10 cellular contexts compared by ENCODE assay signal in the genomic region with DNA sequence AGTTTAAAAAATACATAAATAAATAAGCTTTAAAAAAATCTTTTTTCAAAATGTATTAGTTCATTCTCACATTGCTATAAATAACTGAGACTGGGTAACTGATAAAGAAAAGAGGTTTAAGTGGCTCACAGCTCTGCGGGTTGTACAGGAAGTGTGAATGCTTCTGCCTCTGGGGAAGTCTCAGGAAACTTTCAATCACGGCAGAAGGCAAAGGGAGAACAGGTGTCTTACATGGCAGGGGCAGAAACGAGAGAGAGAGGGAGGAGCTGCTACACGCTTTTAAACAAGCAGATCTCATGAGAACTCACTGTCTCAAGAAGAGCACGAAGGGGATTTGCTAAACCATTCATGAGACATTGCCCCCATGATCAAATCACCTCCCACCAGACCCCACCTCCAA.
DNase-seq lines count a peak whose midpoint lies in the region; ATAC-seq lines count a peak whose summit lies in the region.
"Had no signal": no experiment of that assay in that cellular context is flagged by ENCODE, and none has a peak within 500 bp of the region (broad histone marks: within the 10 kb centered on the region; RNA-seq: fewer than 3 reads in every experiment).

No MANE protein-coding gene starts in this region.

- H3K27ac ChIP-seq in effector memory CD4-positive, alpha-beta T cell (ENCODE audit: insufficient read depth, low read length, poor library complexity, severe bottlenecking), result no peak overlapping the region

- H3K4me3 ChIP-seq in effector memory CD4-positive, alpha-beta T cell (ENCODE audit: insufficient read depth, low read depth, low read length, poor library complexity, severe bottlenecking), result no peak overlapping the region

- H3K9me3 ChIP-seq in effector memory CD4-positive, alpha-beta T cell (ENCODE audit: control insufficient read depth, low read length), result peaks cover 8% of the 10 kb centered on the region

- peak in 4 of 6 experiments; percentile 1 to 38 (median 14) for DNase-seq in stimulated activated naive CD4-positive, alpha-beta T cell (lab: John Stamatoyannopoulos, UW)
- no peak for DNase-seq in stimulated activated naive CD4-positive, alpha-beta T cell treated with Interleukin-2 at 50 U/mL for 16 hours (lab: John Stamatoyannopoulos, UW)
- peak; percentile 65 for DNase-seq in NAMALWA (ENCODE audit: low spot score)
- no peak for DNase-seq in effector memory CD4-positive, alpha-beta T cell
- DNase-seq in Right ventricle myocardium superior, result no peak
- DNase-seq in pons (ENCODE audit: low spot score), result no peak
- no peak for DNase-seq in NCI-H510A treated with DMSO at 0.1 percent for 48 hours (lab: John Stamatoyannopoulos, UW)
- DNase-seq: IMR-90, left cardiac atrium had no signal

- ATAC-seq in HG02763 (IDR thresholded peaks at IDR 0.05; ENCODE audit: unreplicated experiment), result peak; percentile 98
- ATAC-seq in Right ventricle myocardium superior (ENCODE audit: poor library complexity), result no peak
- ATAC-seq: left cardiac atrium had no signal

- H3K4me1 ChIP-seq in effector memory CD4-positive, alpha-beta T cell (ENCODE audit: control insufficient read depth, insufficient read depth, low read length, poor library complexity, severe bottlenecking), result no peaks in the 10 kb centered on the region

- no peaks in the 10 kb centered on the region for H3K27me3 ChIP-seq in effector memory CD4-positive, alpha-beta T cell (replicated peaks; ENCODE audit: control insufficient read depth, insufficient read depth, low read length, poor library complexity, severe bottlenecking)

- intact Hi-C loops in Right ventricle myocardium superior (cut with DNase I), result no loop called here

- no peaks in the 10 kb centered on the region for H3K36me3 ChIP-seq in effector memory CD4-positive, alpha-beta T cell (ENCODE audit: control insufficient read depth, insufficient read depth, low read length)

Comparison
In these comparisons a context has a peak if more than half of its experiments do, and no peak if none do; other contexts are left out.
1. DNase-seq: peak in stimulated activated naive CD4-positive, alpha-beta T cell (4 of 6) and NAMALWA (single experiment); none in stimulated activated naive CD4-positive, alpha-beta T cell treated with Interleukin-2 at 50 U/mL for 16 hours (single experiment), effector memory CD4-positive, alpha-beta T cell (0 of 3), Right ventricle myocardium superior (single experiment), pons (single experiment) and NCI-H510A treated with DMSO at 0.1 percent for 48 hours (single experiment).